ENCODE assay signal across 19 cellular contexts in genomic region chr3:123787133-123787532, GRCh38.
DNase-seq lines count a peak whose midpoint lies in the region; ATAC-seq, FAIRE-seq and TF ChIP-seq lines count a peak whose summit lies in the region.
"Had no signal": no experiment of that assay in that cellular context is flagged by ENCODE, and none has a peak within 500 bp of the region (broad histone marks: within the 10 kb centered on the region; RNA-seq: fewer than 3 reads in every experiment).

No MANE protein-coding gene starts in this region.

- H3K27me3 ChIP-seq in BLaER1 (no peaks in the 10 kb centered on the region), colonic mucosa (no peaks in the 10 kb centered on the region), osteoblast (ENCODE audit: insufficient read depth, low read length) (no peaks in the 10 kb centered on the region)
- no peaks in the 10 kb centered on the region for H3K27me3 ChIP-seq in effector memory CD4-positive, alpha-beta T cell (replicated peaks; ENCODE audit: control insufficient read depth, insufficient read depth, low read length, poor library complexity, severe bottlenecking)

- no peak overlapping the region for H3K9ac ChIP-seq in BLaER1
- no peak overlapping the region for H3K9ac ChIP-seq in colonic mucosa (ENCODE audit: low read depth in 2 of 2, low read length in 2 of 2)
- H3K9ac ChIP-seq: GM23248 had no signal

- no peaks in the 10 kb centered on the region for H3K9me3 ChIP-seq in BLaER1
- no peaks in the 10 kb centered on the region for H3K9me3 ChIP-seq in colonic mucosa
- no peaks in the 10 kb centered on the region for H3K9me3 ChIP-seq in osteoblast (ENCODE audit: low read depth, low read length)
- H3K9me3 ChIP-seq in effector memory CD4-positive, alpha-beta T cell (ENCODE audit: control insufficient read depth, low read length): no peaks in the 10 kb centered on the region
- H3K9me3 ChIP-seq: A549, HAP-1 had no signal

- no peak overlapping the region for H3K4me3 ChIP-seq in BLaER1
- H3K4me3 ChIP-seq in colonic mucosa: no peak overlapping the region
- H3K4me3 ChIP-seq in osteoblast (ENCODE audit: insufficient read depth, low read length): no peak overlapping the region
- no peak overlapping the region for H3K4me3 ChIP-seq in effector memory CD4-positive, alpha-beta T cell (ENCODE audit: insufficient read depth, low read depth, low read length, poor library complexity, severe bottlenecking)
- H3K4me3 ChIP-seq: A549, GM23248, HAP-1 had no signal

- H3K36me3 ChIP-seq in BLaER1 (peaks cover 71% of the 10 kb centered on the region), colonic mucosa (no peaks in the 10 kb centered on the region), osteoblast (ENCODE audit: insufficient read depth, low read length) (peaks cover 30% of the 10 kb centered on the region)
- no peaks in the 10 kb centered on the region for H3K36me3 ChIP-seq in effector memory CD4-positive, alpha-beta T cell (ENCODE audit: control insufficient read depth, insufficient read depth, low read length)
- H3K36me3 ChIP-seq: HAP-1 had no signal

- FAIRE-seq in urothelium cell line (lab: Jason Lieb, UNC): peak; percentile 73
- FAIRE-seq: A549, GM19239, HTR-8/SVneo had no signal

- intact Hi-C loops in colonic mucosa (cut with DNase I): no loop called here

- TF ChIP-seq CTCF in colonic mucosa (IDR thresholded peaks at IDR 0.05) (no peak), osteoblast (IDR thresholded peaks at IDR 0.05; ENCODE audit: extremely low read depth, low read depth, low read length) (no peak)

- H3K4me2 ChIP-seq in BLaER1 (peak overlapping the region; percentile 16; the same call in 1 of the 2 replicates), osteoblast (ENCODE audit: insufficient read depth, low read length) (no peak overlapping the region)
- H3K4me2 ChIP-seq: A549 had no signal

- DNase-seq in colonic mucosa (peak; percentile 73), osteoblast (ENCODE audit: insufficient read length, low spot score, missing footprints) (peak; percentile 8), urothelium cell line (ENCODE audit: low spot score) (no peak)
- DNase-seq in effector memory CD4-positive, alpha-beta T cell: no peak
- DNase-seq: AML-193; CD4-positive, alpha-beta memory T cell; DMS153; DMS79; GDM1; GM23248; KBM-7 had no signal

- no peak overlapping the region for H3K27ac ChIP-seq in BLaER1
- H3K27ac ChIP-seq in colonic mucosa: no peak overlapping the region
- no peak overlapping the region for H3K27ac ChIP-seq in osteoblast (ENCODE audit: low read depth, low read length)
- H3K27ac ChIP-seq in effector memory CD4-positive, alpha-beta T cell (ENCODE audit: insufficient read depth, low read length, poor library complexity, severe bottlenecking): no peak overlapping the region
- H3K27ac ChIP-seq: 22Rv1, A549, GM23248 had no signal

- H3K79me2 ChIP-seq in osteoblast (ENCODE audit: insufficient read depth, low read length): peaks cover 15% of the 10 kb centered on the region

- H3K4me1 ChIP-seq in BLaER1 (peaks cover 33% of the 10 kb centered on the region), colonic mucosa (peaks cover 3% of the 10 kb centered on the region), osteoblast (ENCODE audit: insufficient read depth, low read length) (peaks cover 68% of the 10 kb centered on the region)
- H3K4me1 ChIP-seq in effector memory CD4-positive, alpha-beta T cell (ENCODE audit: control insufficient read depth, insufficient read depth, low read length, poor library complexity, severe bottlenecking): no peaks in the 10 kb centered on the region

- no peak overlapping the region for H2AFZ ChIP-seq in osteoblast (ENCODE audit: low read length)
- H2AFZ ChIP-seq: GM23248 had no signal

- no peak for ATAC-seq in GM19328 (IDR thresholded peaks at IDR 0.05; ENCODE audit: unreplicated experiment)
- no peak for ATAC-seq in HG03196 (IDR thresholded peaks at IDR 0.05; ENCODE audit: unreplicated experiment)
- ATAC-seq: A549 had no signal

- H4K20me1 ChIP-seq in BLaER1 (no peaks in the 10 kb centered on the region), osteoblast (ENCODE audit: insufficient read depth, low read length) (no peaks in the 10 kb centered on the region)

Comparison
In these comparisons a context has a peak if more than half of its experiments do, and no peak if none do; other contexts are left out.
1. DNase-seq: peak in colonic mucosa (single experiment) and osteoblast (single experiment); none in urothelium cell line (single experiment) and effector memory CD4-positive, alpha-beta T cell (0 of 3).